In genomic region chr21:35102488-35103407, GRCh38 we compare ENCODE assay signal across 8 cellular contexts. TPM values are rescaled to one million over a fixed set of nuclear protein-coding genes. Genes with fewer than 3 reads are reported as not detected.
DNase-seq lines count a peak whose midpoint lies in the region; ATAC-seq and TF ChIP-seq lines count a peak whose summit lies in the region.

No MANE protein-coding gene starts in this region.

- TF ChIP-seq CTCF in gastroesophageal sphincter (IDR thresholded peaks at IDR 0.05) (no peak), endothelial cell (IDR thresholded peaks at IDR 0.05; ENCODE audit: unreplicated experiment) (no peak)

- no peak for TF ChIP-seq EP300 in gastroesophageal sphincter (IDR thresholded peaks at IDR 0.05)

- ATAC-seq in GM21529 (IDR thresholded peaks at IDR 0.05; ENCODE audit: unreplicated experiment) (peak; percentile 77), gastroesophageal sphincter (peak; percentile 58), GM18517 (IDR thresholded peaks at IDR 0.05; ENCODE audit: unreplicated experiment) (no peak), GM19455 (IDR thresholded peaks at IDR 0.05; ENCODE audit: unreplicated experiment) (no peak), HG02763 (IDR thresholded peaks at IDR 0.05; ENCODE audit: unreplicated experiment) (no peak)

- no peaks in the 10 kb centered on the region for H3K9me3 ChIP-seq in gastroesophageal sphincter

- no peaks in the 10 kb centered on the region for H3K4me1 ChIP-seq in gastroesophageal sphincter

- no peaks in the 10 kb centered on the region for H3K36me3 ChIP-seq in gastroesophageal sphincter

- 40 to 52% methylated on average over 2 to 8 of the region's 8 CpGs for WGBS in gastroesophageal sphincter (ENCODE audit: low coverage in 1 of 2), 2 donors

- no peaks in the 10 kb centered on the region for H3K9me3 Mint-ChIP-seq in endothelial cell (ENCODE audit: unreplicated experiment)

- no peak overlapping the region for H3K27ac ChIP-seq in gastroesophageal sphincter

- DNase-seq in SKM-1 treated with dmso at 0.1 percent for 144 hours (lab: John Stamatoyannopoulos, UW; ENCODE audit: unreplicated experiment): peak; percentile 97
- peak; percentile 21 for DNase-seq in stimulated activated CD4-positive, alpha-beta T cell treated with anti-CD3 and anti-CD28 coated beads, Interleukin-4, amount 100 ng/mL, for 1 hour
- no peak for DNase-seq in endothelial cell (ENCODE audit: low spot score)

- H3K36me3 Mint-ChIP-seq in endothelial cell (ENCODE audit: low read depth, unreplicated experiment): no peaks in the 10 kb centered on the region

- no peak overlapping the region for H3K4me3 Mint-ChIP-seq in endothelial cell (ENCODE audit: unreplicated experiment)

- H3K27ac Mint-ChIP-seq in endothelial cell (ENCODE audit: unreplicated experiment): no peak overlapping the region

- H3K27me3 ChIP-seq in gastroesophageal sphincter: no peaks in the 10 kb centered on the region

- no peak for TF ChIP-seq POLR2A in gastroesophageal sphincter (IDR thresholded peaks at IDR 0.05)

- H3K4me3 ChIP-seq in gastroesophageal sphincter: no peak overlapping the region

- no peaks in the 10 kb centered on the region for H3K27me3 Mint-ChIP-seq in endothelial cell (ENCODE audit: unreplicated experiment)

- H3K4me1 Mint-ChIP-seq in endothelial cell (ENCODE audit: unreplicated experiment): no peaks in the 10 kb centered on the region

RNA-seq across cellular contexts. Expression of gene RUNX1, which starts 53.6 kb away (rescaled TPM):
- total RNA-seq in gastroesophageal sphincter: 10 to 100 TPM in 1 of 4 donors, 1 to 10 TPM in 3; 3.9 to 14.5 (median 5.8) TPM
- total RNA-seq in endothelial cell (ENCODE audit: unreplicated experiment): 18.7 TPM

Comparison
In these comparisons a context has a peak if more than half of its experiments do, and no peak if none do; other contexts are left out.
1. ATAC-seq: peak in GM21529 (single experiment) and gastroesophageal sphincter (single experiment); none in GM18517 (single experiment), GM19455 (single experiment) and HG02763 (single experiment).